ENCODE assay signal across 8 cellular contexts in the genomic region with DNA sequence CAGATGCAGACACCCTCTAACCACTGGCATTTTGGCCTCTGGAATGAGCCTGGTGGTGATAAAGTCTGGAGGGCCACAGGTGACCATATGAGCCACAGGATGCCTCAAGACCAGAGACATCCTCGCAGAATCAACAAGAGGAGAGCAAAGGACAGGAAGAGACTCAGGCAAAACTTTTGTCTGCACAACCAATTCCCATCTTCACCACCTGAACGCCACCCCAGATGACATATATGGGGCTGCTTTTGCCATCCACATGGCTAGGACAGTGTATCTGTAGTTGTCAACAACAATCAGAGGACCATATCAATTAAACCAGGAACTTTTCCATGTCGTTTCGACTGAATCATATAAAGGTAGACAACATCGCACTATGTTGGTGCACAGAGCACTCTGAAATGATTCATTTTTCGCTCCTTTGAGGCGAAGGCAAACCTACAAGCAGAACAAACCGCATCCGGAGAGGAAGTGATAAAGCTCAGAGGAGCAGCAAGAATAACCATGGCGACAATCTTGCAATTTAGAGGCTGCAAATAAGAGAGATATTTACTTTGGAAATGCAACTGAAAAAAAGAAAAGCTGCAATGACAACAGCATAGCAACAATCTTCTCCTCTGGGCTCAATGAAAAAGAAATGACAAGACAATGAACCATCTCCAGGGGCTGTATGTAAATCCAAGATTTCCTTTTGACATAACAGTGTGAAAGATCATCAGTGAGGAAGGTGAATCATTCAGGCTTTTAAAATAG.
DNase-seq lines count a peak whose midpoint lies in the region; ATAC-seq and TF ChIP-seq lines count a peak whose summit lies in the region.

No MANE protein-coding gene starts in this region.

- H3K4me3 ChIP-seq in mucosa of rectum (ENCODE audit: low read length in 2 of 2): no peak overlapping the region
- no peak overlapping the region for H3K4me3 ChIP-seq in BE2C (ENCODE audit: low read depth, low read length)

- H3K9ac ChIP-seq in mucosa of rectum (ENCODE audit: low read depth in 1 of 2, low read length in 2 of 2): peak overlapping the region; percentile 11 to 12

- H3K27ac ChIP-seq in mucosa of rectum (ENCODE audit: low read depth in 2 of 2, low read length in 2 of 2): peak overlapping the region; percentile 61 to 81

- CTCF ChIA-PET in GM10248 (lab: Yijun Ruan, JAX): interaction anchor here (0.7 to 5.3 kb wide), 9 partner anchors 8 to 253 kb away, joined by 3 to 35 read pairs (median 3); no protein-coding TSS in a partner anchor

- H3K27me3 ChIP-seq in mucosa of rectum (ENCODE audit: control insufficient read depth in 2 of 2, insufficient read depth in 2 of 2, low read length in 2 of 2): no peaks in the 10 kb centered on the region
- no peaks in the 10 kb centered on the region for H3K27me3 ChIP-seq in BE2C

- POLR2A ChIA-PET in GM10248 (lab: Yijun Ruan, JAX): no interaction called here

- H3K9me3 ChIP-seq in mucosa of rectum (ENCODE audit: control insufficient read depth in 2 of 2, low read length in 2 of 2): no peaks in the 10 kb centered on the region
- no peaks in the 10 kb centered on the region for H3K9me3 ChIP-seq in BE2C

- ATAC-seq in GM21723 (IDR thresholded peaks at IDR 0.05; ENCODE audit: unreplicated experiment) (peak; percentile 65), GM18519 (IDR thresholded peaks at IDR 0.05; ENCODE audit: low FRiP score, unreplicated experiment) (no peak)

- H3K4me1 ChIP-seq in mucosa of rectum (ENCODE audit: control insufficient read depth in 2 of 2, insufficient read depth in 2 of 2, low read length in 2 of 2): peaks cover 33% of the 10 kb centered on the region in 2 donors
- H3K4me1 ChIP-seq in BE2C: no peaks in the 10 kb centered on the region; the same call in 1 of the 2 replicates

- TF ChIP-seq CTCF in GM10248 (IDR thresholded peaks at IDR 0.05; ENCODE audit: control extremely low read depth, extremely low read depth, low read depth, missing control alignments) (no peak), BE2C (IDR thresholded peaks at IDR 0.05; ENCODE audit: low read depth, low read length) (no peak)

- DNase-seq in GM10248 (ENCODE audit: extremely low spot score) (peak; percentile 34), MV-4-11 (lab: John Stamatoyannopoulos, UW) (peak; percentile 92), activated T-cell treated with anti-CD3 and anti-CD28 coated beads for 1 hour (ENCODE audit: low read depth) (peak; percentile 41), BE2C (no peak), NCI-H2029 (lab: John Stamatoyannopoulos, UW) (no peak)

- H3K36me3 ChIP-seq in mucosa of rectum (ENCODE audit: control insufficient read depth in 2 of 2, insufficient read depth in 2 of 2, low read length in 2 of 2): no peaks in the 10 kb centered on the region
- no peaks in the 10 kb centered on the region for H3K36me3 ChIP-seq in BE2C

Comparison
In these comparisons a context has a peak if more than half of its experiments do, and no peak if none do; other contexts are left out.
1. DNase-seq: peak in GM10248 (single experiment), MV-4-11 (single experiment) and activated T-cell treated with anti-CD3 and anti-CD28 coated beads for 1 hour (single experiment); none in BE2C (single experiment) and NCI-H2029 (single experiment).